21 cellular contexts compared by ENCODE assay signal in genomic region chr4:39825090-39825489, GRCh38.
DNase-seq lines count a peak whose midpoint lies in the region; ATAC-seq, FAIRE-seq and TF ChIP-seq lines count a peak whose summit lies in the region.
"Had no signal": no experiment of that assay in that cellular context is flagged by ENCODE, and none has a peak within 500 bp of the region (broad histone marks: within the 10 kb centered on the region; RNA-seq: fewer than 3 reads in every experiment).

No MANE protein-coding gene starts in this region.

- no peak overlapping the region for H3K9ac ChIP-seq in colonic mucosa (ENCODE audit: low read depth in 2 of 2, low read length in 2 of 2)
- H3K9ac ChIP-seq: KMS-11, neural progenitor cell had no signal

- peak overlapping the region in 4 of 5 experiments; percentile 32 to 76 (median 60) for H3K27ac Mint-ChIP-seq in brain
- H3K27ac Mint-ChIP-seq: activated T-helper 2 cell treated with anti-CD3 and anti-CD28 coated beads, Interferon-gamma antibody, Interleukin-2, Interleukin-4, amounts not matched to agents 10 μg/mL and 5 μg/mL and 100 μg/mL, durations not matched to agents 14 hours and 24 hours and 36 hours had no signal

- intact Hi-C loops in colonic mucosa (cut with DNase I), result no loop called here

- H3K27me3 ChIP-seq in colonic mucosa, result no peaks in the 10 kb centered on the region
- H3K27me3 ChIP-seq: neural progenitor cell, vagina had no signal

- H3K4me3 ChIP-seq in colonic mucosa, result no peak overlapping the region
- H3K4me3 ChIP-seq: GM12878, neural progenitor cell, vagina had no signal

- H3K9me3 Mint-ChIP-seq in brain, result no peaks in the 10 kb centered on the region
- H3K9me3 Mint-ChIP-seq: activated T-helper 2 cell treated with anti-CD3 and anti-CD28 coated beads, Interferon-gamma antibody, Interleukin-2, Interleukin-4, amounts not matched to agents 10 μg/mL and 5 μg/mL and 100 μg/mL, durations not matched to agents 14 hours and 24 hours and 36 hours; mesothelial cell of epicardium; neural progenitor cell had no signal

- H3K4me3 Mint-ChIP-seq in brain, result no peak overlapping the region
- H3K4me3 Mint-ChIP-seq: mesothelial cell of epicardium, neural progenitor cell had no signal

- peaks cover 49% of the 10 kb centered on the region for H3K36me3 Mint-ChIP-seq in brain

- H3K27me3 Mint-ChIP-seq in brain, result peaks cover 2% of the 10 kb centered on the region

- FAIRE-seq in G401.6 (lab: Jason Lieb, UNC), result peak; percentile 55
- FAIRE-seq: D721Med, GM12878 had no signal

- no peaks in the 10 kb centered on the region for H3K36me3 ChIP-seq in colonic mucosa

- H3K9me3 ChIP-seq in colonic mucosa, result no peaks in the 10 kb centered on the region
- H3K9me3 ChIP-seq: vagina had no signal

- TF ChIP-seq CTCF in brain (conservative IDR thresholded peaks at IDR 0.05), result no peak
- no peak for TF ChIP-seq CTCF in colonic mucosa (IDR thresholded peaks at IDR 0.05)

- ATAC-seq in SK-N-SH treated with all-trans-retinoic acid at 6 μM for 48 hours, result no peak
- ATAC-seq: GM12878 had no signal

- DNase-seq in MV-4-11 (lab: John Stamatoyannopoulos, UW) (peak; percentile 90), pons (ENCODE audit: low spot score) (peak; percentile 9), AG08396 (ENCODE audit: low spot score) (no peak), colonic mucosa (no peak), NCI-H2196 treated with DMSO at 0.1 percent for 48 hours (lab: John Stamatoyannopoulos, UW; ENCODE audit: unreplicated experiment) (no peak)
- DNase-seq: activated CD4-positive, CD25-positive, alpha-beta regulatory T cell; effector CD4-positive, alpha-beta T cell; head of caudate nucleus; NCI-H2171 treated with DMSO at 0.1 percent for 48 hours; retina; stimulated activated CD4-positive, alpha-beta T cell treated with anti-CD3 and anti-CD28 coated beads, Interleukin-1b, Interleukin-23, amount 100 ng/mL, for 48 hours had no signal

- H3K4me1 ChIP-seq in colonic mucosa, result no peaks in the 10 kb centered on the region

- no peak overlapping the region for H3K27ac ChIP-seq in colonic mucosa
- H3K27ac ChIP-seq: KMS-11, neural progenitor cell, vagina had no signal

- peaks cover 18% of the 10 kb centered on the region for H3K4me1 Mint-ChIP-seq in brain

TF ChIP-seq in SK-N-SH treated with all-trans-retinoic acid at 6 μM for 48 hours, 23 proteins besides CTCF, POLR2A, EP300 and RAD21:
- no peak for TF ChIP-seq TSHZ2 (CRISPR knock-in tag; IDR thresholded peaks at IDR 0.05)
- no peak for TF ChIP-seq POU6F1 (CRISPR knock-in tag; IDR thresholded peaks at IDR 0.05; ENCODE audit: borderline replicate concordance, low read depth)
- TF ChIP-seq CSDC2 (CRISPR knock-in tag; IDR thresholded peaks at IDR 0.05), result no peak
- TF ChIP-seq GLIS3 (CRISPR knock-in tag; IDR thresholded peaks at IDR 0.05), result no peak
- TF ChIP-seq ZNF565 (CRISPR knock-in tag; conservative IDR thresholded peaks at IDR 0.05; ENCODE audit: low read depth), result no peak
- TF ChIP-seq ISL1 (CRISPR knock-in tag; IDR thresholded peaks at IDR 0.05), result no peak
- no peak for TF ChIP-seq SNAI2 (CRISPR knock-in tag; IDR thresholded peaks at IDR 0.05)
- TF ChIP-seq TOX (CRISPR knock-in tag; IDR thresholded peaks at IDR 0.05; ENCODE audit: borderline replicate concordance), result no peak
- no peak for TF ChIP-seq ZFP30 (CRISPR knock-in tag; IDR thresholded peaks at IDR 0.05)
- no peak for TF ChIP-seq ZNF8 (CRISPR knock-in tag; IDR thresholded peaks at IDR 0.05)
- TF ChIP-seq BACH2 (CRISPR knock-in tag; IDR thresholded peaks at IDR 0.05; ENCODE audit: borderline replicate concordance), result no peak
- no peak for TF ChIP-seq PPARA (CRISPR knock-in tag; IDR thresholded peaks at IDR 0.05; ENCODE audit: borderline replicate concordance)
- no peak for TF ChIP-seq PATZ1 (CRISPR knock-in tag; IDR thresholded peaks at IDR 0.05; ENCODE audit: borderline replicate concordance)
- no peak for TF ChIP-seq CREB5 (CRISPR knock-in tag; IDR thresholded peaks at IDR 0.05; ENCODE audit: low read depth)
- TF ChIP-seq CSRNP3 (CRISPR knock-in tag; IDR thresholded peaks at IDR 0.05), result no peak

Comparison
In these comparisons a context has a peak if more than half of its experiments do, and no peak if none do; other contexts are left out.
1. DNase-seq: peak in MV-4-11 (single experiment) and pons (single experiment); none in AG08396 (single experiment), colonic mucosa (single experiment) and NCI-H2196 treated with DMSO at 0.1 percent for 48 hours (single experiment).